2 cellular contexts compared by ENCODE assay signal in genomic region chr20:60789399-60789798, GRCh38.
TF ChIP-seq lines count a peak whose summit lies in the region.

No MANE protein-coding gene starts in this region.

TF ChIP-seq in IMR-90, 13 proteins besides CTCF, POLR2A, EP300 and RAD21:
- no peak for TF ChIP-seq MXI1 (IDR thresholded peaks at IDR 0.05; ENCODE audit: borderline replicate concordance, low read depth, low read length)
- TF ChIP-seq CEBPB (IDR thresholded peaks at IDR 0.05; ENCODE audit: low read depth, low read length), result 0 out of 2 replicates have a peak, but pooled peaks have one; percentile 8
- TF ChIP-seq, protein P1, sequence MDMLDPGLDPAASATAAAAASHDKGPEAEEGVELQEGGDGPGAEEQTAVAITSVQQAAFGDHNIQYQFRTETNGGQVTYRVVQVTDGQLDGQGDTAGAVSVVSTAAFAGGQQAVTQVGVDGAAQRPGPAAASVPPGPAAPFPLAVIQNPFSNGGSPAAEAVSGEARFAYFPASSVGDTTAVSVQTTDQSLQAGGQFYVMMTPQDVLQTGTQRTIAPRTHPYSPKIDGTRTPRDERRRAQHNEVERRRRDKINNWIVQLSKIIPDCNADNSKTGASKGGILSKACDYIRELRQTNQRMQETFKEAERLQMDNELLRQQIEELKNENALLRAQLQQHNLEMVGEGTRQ (IDR thresholded peaks at IDR 0.05; ENCODE audit: low read depth, low read length), result no peak

TF ChIP-seq in H1, 55 proteins besides CTCF, POLR2A, EP300 and RAD21:
- TF ChIP-seq JUND (IDR thresholded peaks at IDR 0.05; ENCODE audit: low read length) (0 out of 2 replicates have a peak, but pooled peaks have one; percentile 13), CTBP2 (IDR thresholded peaks at IDR 0.05; ENCODE audit: borderline replicate concordance, insufficient read depth, insufficient read length, low read length) (no peak), FOSL1 (IDR thresholded peaks at IDR 0.05; ENCODE audit: insufficient read depth, low read depth, low read length) (no peak), CEBPB (IDR thresholded peaks at IDR 0.05; ENCODE audit: low read depth, low read length) (peak; percentile 89), RFX5 (IDR thresholded peaks at IDR 0.05; ENCODE audit: borderline replicate concordance, low read depth, low read length) (no peak)
- TF ChIP-seq, protein P2, sequence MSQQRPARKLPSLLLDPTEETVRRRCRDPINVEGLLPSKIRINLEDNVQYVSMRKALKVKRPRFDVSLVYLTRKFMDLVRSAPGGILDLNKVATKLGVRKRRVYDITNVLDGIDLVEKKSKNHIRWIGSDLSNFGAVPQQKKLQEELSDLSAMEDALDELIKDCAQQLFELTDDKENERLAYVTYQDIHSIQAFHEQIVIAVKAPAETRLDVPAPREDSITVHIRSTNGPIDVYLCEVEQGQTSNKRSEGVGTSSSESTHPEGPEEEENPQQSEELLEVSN (IDR thresholded peaks at IDR 0.05), result no peak
